In the genomic region with DNA sequence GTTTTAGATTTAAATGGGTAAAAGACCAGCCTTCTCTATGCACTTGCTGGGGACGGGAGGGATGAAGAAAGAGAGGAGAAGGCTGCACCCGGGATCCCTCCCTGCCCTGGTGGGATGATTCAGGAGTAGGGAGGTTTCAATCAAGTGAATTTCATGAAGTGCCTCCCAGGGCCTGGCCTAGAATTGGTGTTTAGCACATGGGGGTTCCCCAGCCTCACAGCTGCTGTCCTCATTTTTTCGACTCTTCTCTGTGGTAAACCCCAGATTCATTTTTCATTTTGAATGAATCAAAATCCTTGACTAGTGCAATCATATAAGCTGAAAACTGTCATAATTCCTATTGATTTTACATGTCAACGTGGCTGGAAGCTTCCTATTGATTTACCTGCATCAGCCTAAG, we compare ENCODE assay signal across 13 cellular contexts.
A peak's percentile ranks its signal among the peaks of the same experiment; 100 is the strongest.
DNase-seq lines count a peak whose midpoint lies in the region; ATAC-seq lines count a peak whose summit lies in the region.
"Had no signal": no experiment of that assay in that cellular context is flagged by ENCODE, and none has a peak within 500 bp of the region (broad histone marks: within the 10 kb centered on the region; RNA-seq: fewer than 3 reads in every experiment).

No MANE protein-coding gene starts in this region.

- DNase-seq in activated T-cell treated with anti-CD3 and anti-CD28 coated beads for 48 hours (ENCODE audit: low read depth) (peak; percentile 30), NCI-H2196 treated with DMSO at 0.1 percent for 48 hours (lab: John Stamatoyannopoulos, UW; ENCODE audit: unreplicated experiment) (no peak)
- no peak for DNase-seq in activated T-cell treated with anti-CD3 and anti-CD28 coated beads, Interleukin-2, amount 50 U/mL, for 1 hour
- DNase-seq in activated naive CD4-positive, alpha-beta T cell treated with anti-CD3 and anti-CD28 coated beads, Interleukin-2, amount 50 U/mL, for 72 hours (ENCODE audit: low spot score in 2 of 2): peak in 1 of 2 donors; percentile 24
- DNase-seq in stimulated activated naive CD8-positive, alpha-beta T cell treated with anti-CD3 and anti-CD28 coated beads, Interleukin-15, Interleukin-2, amounts not matched to agents 100 U/mL and 50 U/mL, for 24 hours: peak; percentile 47
- no peak for DNase-seq in stimulated activated naive B cell treated with anti-CD40 and anti-IgM and Interleukin-4, amounts not matched to agents 10 μg/mL and 1 μg/mL and 100 μg/mL, for 72 hours
- DNase-seq: amygdala, MG63, NCI-H2171, small intestine had no signal

- H3K27ac Mint-ChIP-seq in activated naive CD4-positive, alpha-beta T cell treated with anti-CD3 and anti-CD28 coated beads, Interleukin-2, amount 50 U/mL, for 72 hours: peak overlapping the region; percentile 31 to 47
- no peak overlapping the region for H3K27ac Mint-ChIP-seq in stimulated activated naive B cell treated with anti-CD40 and anti-IgM and Interleukin-4, amounts not matched to agents 10 μg/mL and 1 μg/mL and 100 μg/mL, for 72 hours

- peaks cover 16 to 36% of the 10 kb centered on the region in 2 donors for H3K36me3 Mint-ChIP-seq in activated naive CD4-positive, alpha-beta T cell treated with anti-CD3 and anti-CD28 coated beads, Interleukin-2, amount 50 U/mL, for 72 hours
- H3K36me3 Mint-ChIP-seq in stimulated activated naive B cell treated with anti-CD40 and anti-IgM and Interleukin-4, amounts not matched to agents 10 μg/mL and 1 μg/mL and 100 μg/mL, for 72 hours: peaks cover 32 to 35% of the 10 kb centered on the region in 2 donors

- H3K4me3 Mint-ChIP-seq in stimulated activated naive B cell treated with anti-CD40 and anti-IgM and Interleukin-4, amounts not matched to agents 10 μg/mL and 1 μg/mL and 100 μg/mL, for 72 hours: no peak overlapping the region

- H3K9me3 Mint-ChIP-seq in activated naive CD4-positive, alpha-beta T cell treated with anti-CD3 and anti-CD28 coated beads, Interleukin-2, amount 50 U/mL, for 72 hours: no peaks in the 10 kb centered on the region
- H3K9me3 Mint-ChIP-seq in stimulated activated naive B cell treated with anti-CD40 and anti-IgM and Interleukin-4, amounts not matched to agents 10 μg/mL and 1 μg/mL and 100 μg/mL, for 72 hours: no peaks in the 10 kb centered on the region

- H3K4me1 Mint-ChIP-seq in stimulated activated naive B cell treated with anti-CD40 and anti-IgM and Interleukin-4, amounts not matched to agents 10 μg/mL and 1 μg/mL and 100 μg/mL, for 72 hours: peaks cover 32 to 41% of the 10 kb centered on the region in 2 donors

- H3K27me3 Mint-ChIP-seq in stimulated activated naive B cell treated with anti-CD40 and anti-IgM and Interleukin-4, amounts not matched to agents 10 μg/mL and 1 μg/mL and 100 μg/mL, for 72 hours: no peaks in the 10 kb centered on the region

- ATAC-seq in HG02885 (IDR thresholded peaks at IDR 0.05; ENCODE audit: poor library complexity, unreplicated experiment): peak; percentile 32
- peak; percentile 39 to 58 for ATAC-seq in activated naive CD4-positive, alpha-beta T cell treated with anti-CD3 and anti-CD28 coated beads, Interleukin-2, amount 50 U/mL, for 72 hours
- peak; percentile 32 for ATAC-seq in stimulated activated naive CD8-positive, alpha-beta T cell treated with anti-CD3 and anti-CD28 coated beads, Interleukin-15, Interleukin-2, amounts not matched to agents 100 U/mL and 50 U/mL, for 24 hours
- ATAC-seq in HG03521 (IDR thresholded peaks at IDR 0.05; ENCODE audit: unreplicated experiment): no peak
- no peak for ATAC-seq in stimulated activated naive B cell treated with anti-CD40 and anti-IgM and Interleukin-4, amounts not matched to agents 10 μg/mL and 1 μg/mL and 100 μg/mL, for 72 hours (replicated peaks)
- ATAC-seq: esophagus mucosa had no signal

Comparison
In these comparisons a context has a peak if more than half of its experiments do, and no peak if none do; other contexts are left out.
1. DNase-seq: peak in activated T-cell treated with anti-CD3 and anti-CD28 coated beads for 48 hours (single experiment) and stimulated activated naive CD8-positive, alpha-beta T cell treated with anti-CD3 and anti-CD28 coated beads, Interleukin-15, Interleukin-2, amounts not matched to agents 100 U/mL and 50 U/mL, for 24 hours (single experiment); none in activated T-cell treated with anti-CD3 and anti-CD28 coated beads, Interleukin-2, amount 50 U/mL, for 1 hour (single experiment), NCI-H2196 treated with DMSO at 0.1 percent for 48 hours (single experiment) and stimulated activated naive B cell treated with anti-CD40 and anti-IgM and Interleukin-4, amounts not matched to agents 10 μg/mL and 1 μg/mL and 100 μg/mL, for 72 hours (single experiment).
2. ATAC-seq: peak in HG02885 (single experiment), activated naive CD4-positive, alpha-beta T cell treated with anti-CD3 and anti-CD28 coated beads, Interleukin-2, amount 50 U/mL, for 72 hours (2 of 2) and stimulated activated naive CD8-positive, alpha-beta T cell treated with anti-CD3 and anti-CD28 coated beads, Interleukin-15, Interleukin-2, amounts not matched to agents 100 U/mL and 50 U/mL, for 24 hours (single experiment); none in HG03521 (single experiment) and stimulated activated naive B cell treated with anti-CD40 and anti-IgM and Interleukin-4, amounts not matched to agents 10 μg/mL and 1 μg/mL and 100 μg/mL, for 72 hours (0 of 2).